ENCODE assay signal across 8 cellular contexts in genomic region chr17:21126645-21127507, GRCh38. TPM values are rescaled to one million over a fixed set of nuclear protein-coding genes. Genes with fewer than 3 reads are reported as not detected.
DNase-seq lines count a peak whose midpoint lies in the region; ATAC-seq and TF ChIP-seq lines count a peak whose summit lies in the region.

TSS of gene DHRS7B (plus strand) at chr17:21126964. CDS start at chr17:21126972, 8 bp downstream.

- H3K4me1 Mint-ChIP-seq in type B pancreatic cell (ENCODE audit: unreplicated experiment) = peaks cover 5% of the 10 kb centered on the region

- peaks cover 1% of the 10 kb centered on the region for H3K36me3 Mint-ChIP-seq in type B pancreatic cell

- intact Hi-C loops in cardiac septum (cut with DNase I) = loop anchor here (5.0 kb wide), 4 partner anchors 40 to 385 kb away; no protein-coding TSS in a partner anchor

- H3K27ac Mint-ChIP-seq in type B pancreatic cell = peak within 1 kb of the TSS; percentile 95

- TF ChIP-seq CTCF in GM12872 (IDR thresholded peaks at IDR 0.05; ENCODE audit: insufficient read depth, low read depth, low read length) (0 out of 3 replicates have a peak, but pooled peaks have one; percentile 12), type B pancreatic cell (conservative IDR thresholded peaks at IDR 0.05) (no peak)

- no peaks in the 10 kb centered on the region for H3K9me3 Mint-ChIP-seq in type B pancreatic cell

- peaks cover 16% of the 10 kb centered on the region for H3K27me3 Mint-ChIP-seq in type B pancreatic cell

- H3K4me3 Mint-ChIP-seq in type B pancreatic cell = peak within 1 kb of the TSS; percentile 95

- 0% methylated on average over 59 to 66 of the region's 66 CpGs for WGBS in adipose tissue, 3 donors

- peak within 1 kb of the TSS; percentile 90 for H3K27ac ChIP-seq in adipose tissue (ENCODE audit: low read depth, low read length)

- peak; percentile 94 for ATAC-seq in HG02763 (IDR thresholded peaks at IDR 0.05; ENCODE audit: unreplicated experiment)

- peak; percentile 38 for DNase-seq in NCI-H1417 treated with DMSO at 0.1 percent for 48 hours (lab: John Stamatoyannopoulos, UW)
- DNase-seq in T follicular helper cell (ENCODE audit: low read depth) = peak; percentile 94
- DNase-seq in cardiac septum (ENCODE audit: low spot score) = peak; percentile 98
- peak; percentile 97 for DNase-seq in pons (ENCODE audit: low spot score)
- peak; percentile 98 for DNase-seq in type B pancreatic cell (ENCODE audit: extremely low spot score, unreplicated experiment)

RNA-seq across cellular contexts. Expression of gene DHRS7B, which starts in this region (rescaled TPM):
- 10 to 100 TPM; 19.7 to 44.8 (median 25.2) TPM for polyA plus RNA-seq in adipose tissue
- total RNA-seq in cardiac septum (37.4 TPM), type B pancreatic cell (ENCODE audit: low replicate concordance) (17.5 and 24.5 TPM in 2 replicates)

Comparison
In these comparisons a context has a peak if more than half of its experiments do, and no peak if none do; other contexts are left out.
1. Peak in every context shown above with its lines: DNase-seq, ATAC-seq and H3K27ac ChIP-seq.
2. DNase-seq: peak in every context shown above with its lines; median percentile 98 in cardiac septum; 98 in type B pancreatic cell; 97 in pons; 94 in T follicular helper cell; 38 in NCI-H1417 treated with DMSO at 0.1 percent for 48 hours.